Comparison of ENCODE assay signal across 32 cellular contexts in genomic region chr7:137968890-137969289, GRCh38. TPM values are rescaled to one million over a fixed set of nuclear protein-coding genes. Genes with fewer than 3 reads are reported as not detected.
DNase-seq lines count a peak whose midpoint lies in the region; ATAC-seq, FAIRE-seq and TF ChIP-seq lines count a peak whose summit lies in the region.
"Had no signal": no experiment of that assay in that cellular context is flagged by ENCODE, and none has a peak within 500 bp of the region (broad histone marks: within the 10 kb centered on the region; RNA-seq: fewer than 3 reads in every experiment).

No MANE protein-coding gene starts in this region.

- no TSS peak for BruUV-seq in HepG2 (replicated peaks; lab: Mats Ljungman, UMichigan)

- no peak for TF ChIP-seq CTCF in HepG2 (CRISPR knock-in tag; IDR thresholded peaks at IDR 0.05)
- TF ChIP-seq CTCF in right lobe of liver (IDR thresholded peaks at IDR 0.05) = no peak
- TF ChIP-seq CTCF in osteoblast (IDR thresholded peaks at IDR 0.05; ENCODE audit: extremely low read depth, low read depth, low read length) = no peak

- H3K4me3 ChIP-seq in HepG2 (replicated peaks in 1 of 3; ENCODE audit: insufficient read depth in 1 of 3, low read depth in 2 of 3, low read length in 3 of 3) = no peak overlapping the region
- H3K4me3 ChIP-seq in right lobe of liver = no peak overlapping the region
- H3K4me3 ChIP-seq in osteoblast (ENCODE audit: insufficient read depth, low read length) = no peak overlapping the region
- H3K4me3 ChIP-seq in aorta (ENCODE audit: low read length in 2 of 2) = no peak overlapping the region
- H3K4me3 ChIP-seq: A549, heart right ventricle, prostate gland, SK-N-MC, upper lobe of left lung had no signal

- peaks cover 0 to 3% of the 10 kb centered on the region in 2 experiments; a peak in 3 of 5 replicates for H3K36me3 ChIP-seq in HepG2 (replicated peaks in 1 of 2; ENCODE audit: control insufficient read depth in 1 of 2, insufficient read depth in 2 of 2, low read length in 2 of 2)
- H3K36me3 ChIP-seq in right lobe of liver = no peaks in the 10 kb centered on the region
- H3K36me3 ChIP-seq in osteoblast (ENCODE audit: insufficient read depth, low read length) = peaks cover 2% of the 10 kb centered on the region
- no peaks in the 10 kb centered on the region for H3K36me3 ChIP-seq in aorta (ENCODE audit: control insufficient read depth in 1 of 2, insufficient read depth in 2 of 2, low read length in 1 of 2)
- H3K36me3 ChIP-seq: heart right ventricle, prostate gland, upper lobe of left lung had no signal

- H3K4me2 ChIP-seq in HepG2 (ENCODE audit: low read depth, low read length) = no peak overlapping the region
- H3K4me2 ChIP-seq in osteoblast (ENCODE audit: insufficient read depth, low read length) = no peak overlapping the region
- H3K4me2 ChIP-seq: A549 had no signal

- H3K9ac ChIP-seq in HepG2 (ENCODE audit: insufficient read depth, low read depth, low read length) = no peak overlapping the region

- TF ChIP-seq EP300 in HepG2 (IDR thresholded peaks at IDR 0.05; ENCODE audit: low read depth in 2 of 2, low read length in 2 of 2) (no peak), HepG2 (CRISPR knock-in tag; IDR thresholded peaks at IDR 0.05; ENCODE audit: borderline replicate concordance) (no peak)

- DNase-seq in HepG2 (ENCODE audit: low spot score) (no peak), right lobe of liver (no peak), osteoblast (ENCODE audit: insufficient read length, low spot score, missing footprints) (no peak), aorta (no peak), left colon (no peak)
- no peak for DNase-seq in activated CD4-positive, alpha-beta T cell treated with anti-CD3 and anti-CD28 coated beads for 4 hours
- no peak for DNase-seq in activated T-helper 1 cell treated with anti-CD3 and anti-CD28 coated beads, Interleukin-12 subunit alpha, Interleukin-12 subunit beta, Interleukin-2, Interleukin-4 antibody, amounts not matched to agents 30 ng/mL and 10 ng/mL and 1 ng/mL, durations not matched to agents 14 hours and 24 hours and 36 hours (ENCODE audit: low spot score)
- DNase-seq: activated CD4-positive, CD25-positive, alpha-beta regulatory T cell treated with anti-CD3 and anti-CD28 coated beads, Interleukin-2, amount 50 U/mL, for 72 hours; activated CD8-positive, alpha-beta T cell treated with anti-CD3 and anti-CD28 coated beads, Interleukin-2, amount 10 ng/mL, durations not matched to agents 7 days and 5 days; activated effector memory CD4-positive, alpha-beta T cell treated with anti-CD3 and anti-CD28 coated beads, Interleukin-2, amount 50 U/mL, for 16 hours; activated naive CD8-positive, alpha-beta T cell treated with anti-CD3 and anti-CD28 coated beads, Interleukin-2, amount 10 ng/mL, durations not matched to agents 7 days and 5 days; effector CD8-positive, alpha-beta T cell; foreskin keratinocyte; HCEC 1CT; heart right ventricle; KBM-7; MM.1S; NCI-H1417 treated with DMSO at 0.1 percent for 48 hours; NCI-H2081; NCI-H345; NCI-H748 treated with DMSO at 0.1 percent for 48 hours; RPMI8226; stimulated activated CD8-positive, alpha-beta memory T cell treated with anti-CD3 and anti-CD28 coated beads, Interleukin-4, amount 100 ng/mL, for 48 hours; stimulated activated naive CD8-positive, alpha-beta T cell treated with anti-CD3 and anti-CD28 coated beads, Interleukin-15, amount 100 ng/mL, for 72 hours; upper lobe of left lung had no signal

- 96% methylated on average over 4 of the region's 4 CpGs for WGBS in HepG2 (ENCODE audit: low lambda C conversion rate)
- WGBS in right lobe of liver (ENCODE audit: insufficient coverage, low coverage, low lambda C conversion rate, missing lambda C conversion rate) = 78% methylated on average over 4 of the region's 4 CpGs
- WGBS in aorta, 2 donors = 0 to 6% methylated on average over 4 of the region's 4 CpGs

- peaks cover 97% of the 10 kb centered on the region for H3K79me2 ChIP-seq in HepG2 (ENCODE audit: insufficient read depth, low read length)
- H3K79me2 ChIP-seq in osteoblast (ENCODE audit: insufficient read depth, low read length) = peaks cover 89% of the 10 kb centered on the region

- peak overlapping the region; percentile 57 for H3K27ac ChIP-seq in HepG2 (ENCODE audit: extremely low read length, insufficient read depth, low read length)
- H3K27ac ChIP-seq in right lobe of liver = no peak overlapping the region
- H3K27ac ChIP-seq in osteoblast (ENCODE audit: low read depth, low read length) = peak overlapping the region; percentile 90
- peak overlapping the region; percentile 84 to 94 for H3K27ac ChIP-seq in aorta (ENCODE audit: low read depth in 1 of 2, low read length in 2 of 2)
- H3K27ac ChIP-seq: A549, foreskin keratinocyte, upper lobe of left lung had no signal

- H3K4me3 Mint-ChIP-seq in dendritic cell treated with granulocyte-macrophage colony-stimulating factor and Interleukin-4, amounts not matched to agents 40 ng/mL and 50 ng/mL, for 4 days = no peak overlapping the region
- no peak overlapping the region for H3K4me3 Mint-ChIP-seq in activated T-helper 1 cell treated with anti-CD3 and anti-CD28 coated beads, Interleukin-12 subunit alpha, Interleukin-12 subunit beta, Interleukin-2, Interleukin-4 antibody, amounts not matched to agents 30 ng/mL and 10 ng/mL and 1 ng/mL, durations not matched to agents 14 hours and 24 hours and 36 hours
- H3K4me3 Mint-ChIP-seq: activated CD8-positive, alpha-beta T cell treated with anti-CD3 and anti-CD28 coated beads, Interleukin-2, amount 10 ng/mL, durations not matched to agents 7 days and 5 days; activated naive CD8-positive, alpha-beta T cell treated with anti-CD3 and anti-CD28 coated beads, Interleukin-2, amount 10 ng/mL, durations not matched to agents 7 days and 5 days; memory B cell; stimulated activated naive CD8-positive, alpha-beta T cell treated with anti-CD3 and anti-CD28 coated beads, Interleukin-15, amount 100 ng/mL, for 72 hours had no signal

- CTCF ChIA-PET in HepG2 (lab: Yijun Ruan, JAX; ENCODE audit: low intra/inter-chr PET ratio, low total read pairs) = no interaction called here

- intact Hi-C loops in HepG2 (cut with micrococcal nuclease; ENCODE audit: unreplicated experiment) (no loop called here), right lobe of liver (cut with DNase I) (no loop called here), aorta (cut with DNase I) (loop anchor here in 1 of 2 donors (5.0 kb wide), 1 partner anchor 33 kb away; the partner anchor contains the start of gene CREB3L2), left colon (cut with DNase I, micrococcal nuclease) (no loop called here)
- intact Hi-C loops in dendritic cell treated with granulocyte-macrophage colony-stimulating factor and Interleukin-4, amounts not matched to agents 40 ng/mL and 50 ng/mL, for 4 days (cut with micrococcal nuclease) = no loop called here
- intact Hi-C loops in activated T-helper 1 cell treated with anti-CD3 and anti-CD28 coated beads, Interleukin-12 subunit alpha, Interleukin-12 subunit beta, Interleukin-2, Interleukin-4 antibody, amounts not matched to agents 30 ng/mL and 10 ng/mL and 1 ng/mL, durations not matched to agents 14 hours and 24 hours and 36 hours (cut with micrococcal nuclease) = no loop called here

- H2AFZ ChIP-seq in HepG2 (ENCODE audit: low read length) (no peak overlapping the region), osteoblast (ENCODE audit: low read length) (no peak overlapping the region)

- H4K20me1 ChIP-seq in HepG2 (ENCODE audit: insufficient read depth, low read length) = peaks cover 8% of the 10 kb centered on the region
- H4K20me1 ChIP-seq in osteoblast (ENCODE audit: insufficient read depth, low read length) = no peaks in the 10 kb centered on the region

- FAIRE-seq in HepG2 (lab: Jason Lieb, UNC) = no peak
- FAIRE-seq: A549, GM18507, TTC549 had no signal

- H3K4me1 ChIP-seq in HepG2 (ENCODE audit: insufficient read depth, low read length) = peaks cover 100% of the 10 kb centered on the region
- H3K4me1 ChIP-seq in right lobe of liver = peaks cover 0 to 24% (median 7%) of the 10 kb centered on the region in 4 donors
- peaks cover 51% of the 10 kb centered on the region for H3K4me1 ChIP-seq in osteoblast (ENCODE audit: insufficient read depth, low read length)
- H3K4me1 ChIP-seq in aorta (ENCODE audit: control insufficient read depth in 1 of 2, insufficient read depth in 2 of 2, low read length in 2 of 2) = peaks cover 4 to 12% of the 10 kb centered on the region in 2 donors

- H3K9me3 ChIP-seq in HepG2 (ENCODE audit: low read length) = no peaks in the 10 kb centered on the region
- no peaks in the 10 kb centered on the region for H3K9me3 ChIP-seq in right lobe of liver
- no peaks in the 10 kb centered on the region for H3K9me3 ChIP-seq in osteoblast (ENCODE audit: low read depth, low read length)
- H3K9me3 ChIP-seq in aorta (ENCODE audit: control insufficient read depth, low read length) = no peaks in the 10 kb centered on the region
- H3K9me3 ChIP-seq: A549, heart right ventricle, prostate gland, upper lobe of left lung had no signal

- POLR2A ChIA-PET in HepG2 (lab: Yijun Ruan, JAX) = interaction anchor here (2.3 kb wide), 1 partner anchor 20 kb away, joined by 19 read pairs; no protein-coding TSS in a partner anchor

- TF ChIP-seq POLR2A in HepG2 (IDR thresholded peaks at IDR 0.05; ENCODE audit: insufficient read depth in 1 of 2, low read depth in 2 of 2, low read length in 2 of 2) (no peak), right lobe of liver (IDR thresholded peaks at IDR 0.05) (no peak)

- no peaks in the 10 kb centered on the region for H3K36me3 Mint-ChIP-seq in dendritic cell treated with granulocyte-macrophage colony-stimulating factor and Interleukin-4, amounts not matched to agents 40 ng/mL and 50 ng/mL, for 4 days (ENCODE audit: low read depth)
- H3K36me3 Mint-ChIP-seq in activated T-helper 1 cell treated with anti-CD3 and anti-CD28 coated beads, Interleukin-12 subunit alpha, Interleukin-12 subunit beta, Interleukin-2, Interleukin-4 antibody, amounts not matched to agents 30 ng/mL and 10 ng/mL and 1 ng/mL, durations not matched to agents 14 hours and 24 hours and 36 hours (ENCODE audit: low read depth) = peaks cover 3% of the 10 kb centered on the region

- H3K27me3 ChIP-seq in HepG2 (ENCODE audit: control insufficient read depth in 1 of 2, insufficient read depth in 2 of 2, low read length in 2 of 2) (no peaks in the 10 kb centered on the region), right lobe of liver (no peaks in the 10 kb centered on the region), osteoblast (ENCODE audit: insufficient read depth, low read length) (no peaks in the 10 kb centered on the region), aorta (ENCODE audit: control insufficient read depth in 1 of 2, insufficient read depth in 2 of 2, low read length in 1 of 2) (no peaks in the 10 kb centered on the region)
- H3K27me3 ChIP-seq: foreskin keratinocyte, heart right ventricle, upper lobe of left lung had no signal

- H3K27ac Mint-ChIP-seq in dendritic cell treated with granulocyte-macrophage colony-stimulating factor and Interleukin-4, amounts not matched to agents 40 ng/mL and 50 ng/mL, for 4 days = peak overlapping the region; percentile 9
- no peak overlapping the region for H3K27ac Mint-ChIP-seq in activated T-helper 1 cell treated with anti-CD3 and anti-CD28 coated beads, Interleukin-12 subunit alpha, Interleukin-12 subunit beta, Interleukin-2, Interleukin-4 antibody, amounts not matched to agents 30 ng/mL and 10 ng/mL and 1 ng/mL, durations not matched to agents 14 hours and 24 hours and 36 hours
- H3K27ac Mint-ChIP-seq: activated CD8-positive, alpha-beta T cell treated with anti-CD3 and anti-CD28 coated beads, Interleukin-2, amount 10 ng/mL, durations not matched to agents 7 days and 5 days; activated naive CD8-positive, alpha-beta T cell treated with anti-CD3 and anti-CD28 coated beads, Interleukin-2, amount 10 ng/mL, durations not matched to agents 7 days and 5 days; memory B cell; stimulated activated naive CD8-positive, alpha-beta T cell treated with anti-CD3 and anti-CD28 coated beads, Interleukin-15, amount 100 ng/mL, for 72 hours had no signal

- no peaks in the 10 kb centered on the region for H3K27me3 Mint-ChIP-seq in dendritic cell treated with granulocyte-macrophage colony-stimulating factor and Interleukin-4, amounts not matched to agents 40 ng/mL and 50 ng/mL, for 4 days
- no peaks in the 10 kb centered on the region for H3K27me3 Mint-ChIP-seq in activated T-helper 1 cell treated with anti-CD3 and anti-CD28 coated beads, Interleukin-12 subunit alpha, Interleukin-12 subunit beta, Interleukin-2, Interleukin-4 antibody, amounts not matched to agents 30 ng/mL and 10 ng/mL and 1 ng/mL, durations not matched to agents 14 hours and 24 hours and 36 hours (ENCODE audit: insufficient read depth)
- H3K27me3 Mint-ChIP-seq: activated naive CD8-positive, alpha-beta T cell treated with anti-CD3 and anti-CD28 coated beads, Interleukin-2, amount 10 ng/mL, durations not matched to agents 7 days and 5 days; memory B cell; stimulated activated naive CD8-positive, alpha-beta T cell treated with anti-CD3 and anti-CD28 coated beads, Interleukin-15, amount 100 ng/mL, for 72 hours had no signal

- ATAC-seq in HepG2 (no peak), right lobe of liver (no peak), aorta (ENCODE audit: low FRiP score) (peak; percentile 79), left colon (no peak)
- ATAC-seq: A549; activated CD8-positive, alpha-beta T cell treated with anti-CD3 and anti-CD28 coated beads, Interleukin-2, amount 10 ng/mL, durations not matched to agents 7 days and 5 days; foreskin keratinocyte; stimulated activated naive CD8-positive, alpha-beta T cell treated with anti-CD3 and anti-CD28 coated beads, Interleukin-15, amount 100 ng/mL, for 72 hours had no signal

- no peak for TF ChIP-seq RAD21 in HepG2 (CRISPR knock-in tag; IDR thresholded peaks at IDR 0.05)

- in situ Hi-C loops in HepG2 (cut with HindIII; ENCODE audit: extremely low pct_ligation_motif_present, low pct_unique_long_range_greater_than_20kb) = no loop called here

- no peaks in the 10 kb centered on the region for H3K9me3 Mint-ChIP-seq in dendritic cell treated with granulocyte-macrophage colony-stimulating factor and Interleukin-4, amounts not matched to agents 40 ng/mL and 50 ng/mL, for 4 days
- H3K9me3 Mint-ChIP-seq in activated T-helper 1 cell treated with anti-CD3 and anti-CD28 coated beads, Interleukin-12 subunit alpha, Interleukin-12 subunit beta, Interleukin-2, Interleukin-4 antibody, amounts not matched to agents 30 ng/mL and 10 ng/mL and 1 ng/mL, durations not matched to agents 14 hours and 24 hours and 36 hours = no peaks in the 10 kb centered on the region
- H3K9me3 Mint-ChIP-seq: activated naive CD8-positive, alpha-beta T cell treated with anti-CD3 and anti-CD28 coated beads, Interleukin-2, amount 10 ng/mL, durations not matched to agents 7 days and 5 days; memory B cell had no signal

- H3K4me1 Mint-ChIP-seq in dendritic cell treated with granulocyte-macrophage colony-stimulating factor and Interleukin-4, amounts not matched to agents 40 ng/mL and 50 ng/mL, for 4 days (ENCODE audit: low read depth) = peaks cover 32% of the 10 kb centered on the region
- H3K4me1 Mint-ChIP-seq in activated T-helper 1 cell treated with anti-CD3 and anti-CD28 coated beads, Interleukin-12 subunit alpha, Interleukin-12 subunit beta, Interleukin-2, Interleukin-4 antibody, amounts not matched to agents 30 ng/mL and 10 ng/mL and 1 ng/mL, durations not matched to agents 14 hours and 24 hours and 36 hours (ENCODE audit: low read depth) = peaks cover 24% of the 10 kb centered on the region

RNA-seq across cellular contexts. Expression of gene CREB3L2, which starts 33.0 kb away (rescaled TPM):
- total RNA-seq in HepG2 (2016; rRNA removed; fragmentation: Illumina TruSeq; extraction: Trizol) (22.1 and 26.6 TPM in 2 replicates), right lobe of liver (10 to 100 TPM; 11.5 to 29.9 (median 18.2) TPM), osteoblast (26.5 and 28.6 TPM in 2 replicates), aorta (100 to 1,000 TPM; 109 to 165 TPM), left colon (10 to 100 TPM; 39.2 to 41.5 TPM)
- 6.5 and 8.8 TPM in 2 replicates for total RNA-seq in HepG2 (2016; cell fraction: cytosol; rRNA removed; fragmentation: Illumina TruSeq; extraction: Trizol; ENCODE audit: low read depth)
- total RNA-seq in HepG2 (2016; cell fraction: insoluble cytoplasmic fraction; rRNA removed; fragmentation: Illumina TruSeq; extraction: Trizol) = 21.4 and 26.4 TPM in 2 replicates
- total RNA-seq in HepG2 (2016; cell fraction: membrane; rRNA removed; fragmentation: Illumina TruSeq; extraction: Trizol) = 14.1 and 14.5 TPM in 2 replicates
- total RNA-seq in HepG2 (2016; cell fraction: nucleus; rRNA removed; fragmentation: Illumina TruSeq; extraction: Trizol) = 53.5 and 54.7 TPM in 2 replicates
- polyA plus RNA-seq in HepG2 (2011; rRNA removed) (39.0 and 41.1 TPM in 2 replicates), aorta (10 to 100 TPM; 10.6 to 38.4 TPM)
- polyA plus RNA-seq in HepG2 (2011; cell fraction: cytosol; rRNA removed) = 26.0 and 30.9 TPM in 2 replicates
- 36.5 and 47.2 TPM in 2 replicates for polyA plus RNA-seq in HepG2 (2011; cell fraction: nucleus; rRNA removed)
- 22.8 and 35.4 TPM in 2 replicates for polyA plus RNA-seq in HepG2 (2012)
- 2.4 and 2.7 TPM in 2 replicates for polyA plus RNA-seq in HepG2 (2016; cell fraction: cytosol; fragmentation: Illumina TruSeq; extraction: Trizol; ENCODE audit: low read depth)
- 31.2 and 35.1 TPM in 2 replicates for polyA plus RNA-seq in HepG2 (2016; cell fraction: insoluble cytoplasmic fraction; fragmentation: Illumina TruSeq; extraction: Trizol; ENCODE audit: low read depth)
- polyA plus RNA-seq in HepG2 (2016; cell fraction: membrane; fragmentation: Illumina TruSeq; extraction: Trizol; ENCODE audit: low read depth) = 5.9 and 6.4 TPM in 2 replicates
- 43.3 and 43.6 TPM in 2 replicates for polyA plus RNA-seq in HepG2 (2016; cell fraction: nucleus; fragmentation: Illumina TruSeq; extraction: Trizol; ENCODE audit: insufficient read depth, low read depth)
- 32.8 and 173 TPM in 2 replicates for polyA minus RNA-seq in HepG2 (2011; rRNA and poly(A)+ RNA removed; ENCODE audit: low replicate concordance)
- polyA minus RNA-seq in HepG2 (2011; cell fraction: cytosol; rRNA and poly(A)+ RNA removed) = 58.1 and 61.3 TPM in 2 replicates
- 95.2 and 100 TPM in 2 replicates for polyA minus RNA-seq in HepG2 (2011; cell fraction: nucleus; rRNA and poly(A)+ RNA removed)
- 61.6 and 61.8 TPM in 2 replicates for total RNA-seq in activated T-helper 1 cell treated with anti-CD3 and anti-CD28 coated beads, Interleukin-12 subunit alpha, Interleukin-12 subunit beta, Interleukin-2, Interleukin-4 antibody, amounts not matched to agents 30 ng/mL and 10 ng/mL and 1 ng/mL, durations not matched to agents 14 hours and 24 hours and 36 hours

Comparison
In these comparisons a context has a peak if more than half of its experiments do, and no peak if none do; other contexts are left out.
1. H3K27ac ChIP-seq: peak in HepG2 (single experiment), osteoblast (single experiment) and aorta (2 of 2); none in right lobe of liver (0 of 3).